22 cellular contexts compared by ENCODE assay signal in the genomic region with DNA sequence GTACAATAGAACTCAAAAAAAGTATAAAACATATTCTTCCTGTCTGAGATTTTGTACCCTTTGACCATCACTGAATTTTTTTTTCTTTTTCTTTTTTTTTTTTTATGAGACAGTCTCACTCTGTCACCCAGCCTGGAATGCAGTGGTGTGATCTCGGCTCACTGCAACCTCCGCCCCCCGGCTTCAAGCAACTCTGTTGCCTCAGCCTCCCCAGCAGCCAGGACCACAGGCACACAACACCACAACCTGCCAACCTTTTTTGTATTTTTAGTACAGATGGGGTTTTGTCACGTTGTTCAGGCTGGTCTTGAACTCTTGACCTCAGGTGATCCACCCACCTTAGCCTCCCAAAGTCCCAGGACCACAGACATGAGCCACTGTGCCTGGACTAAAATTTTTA.
"Had no signal": no experiment of that assay in that cellular context is flagged by ENCODE, and none has a peak within 500 bp of the region (broad histone marks: within the 10 kb centered on the region; RNA-seq: fewer than 3 reads in every experiment).

No MANE protein-coding gene starts in this region.

- H3K27ac Mint-ChIP-seq: activated CD8-positive, alpha-beta T cell treated with anti-CD3 and anti-CD28 coated beads for 36 hours; activated naive CD8-positive, alpha-beta T cell treated with anti-CD3 and anti-CD28 coated beads for 36 hours; brain; naive thymus-derived CD8-positive, alpha-beta T cell; progenitor cell of endocrine pancreas had no signal

- H3K27me3 Mint-ChIP-seq: activated CD8-positive, alpha-beta T cell treated with anti-CD3 and anti-CD28 coated beads for 36 hours; activated naive CD8-positive, alpha-beta T cell treated with anti-CD3 and anti-CD28 coated beads for 36 hours; brain; central memory CD8-positive, alpha-beta T cell; naive thymus-derived CD8-positive, alpha-beta T cell; progenitor cell of endocrine pancreas had no signal

- H3K4me3 Mint-ChIP-seq: activated CD8-positive, alpha-beta T cell treated with anti-CD3 and anti-CD28 coated beads for 36 hours; activated naive CD8-positive, alpha-beta T cell treated with anti-CD3 and anti-CD28 coated beads for 36 hours; brain; central memory CD8-positive, alpha-beta T cell; naive thymus-derived CD8-positive, alpha-beta T cell had no signal

- H3K9me3 ChIP-seq: gastrocnemius medialis, mucosa of descending colon, right atrium auricular region had no signal

- H3K9me3 Mint-ChIP-seq: activated CD8-positive, alpha-beta T cell treated with anti-CD3 and anti-CD28 coated beads for 36 hours; activated naive CD8-positive, alpha-beta T cell treated with anti-CD3 and anti-CD28 coated beads for 36 hours; brain; central memory CD8-positive, alpha-beta T cell; naive thymus-derived CD8-positive, alpha-beta T cell had no signal

- ATAC-seq: activated CD8-positive, alpha-beta T cell treated with anti-CD3 and anti-CD28 coated beads for 36 hours; gastrocnemius medialis; mucosa of descending colon; naive thymus-derived CD8-positive, alpha-beta T cell had no signal

- H3K4me3 ChIP-seq: gastrocnemius medialis, mucosa of descending colon, right atrium auricular region had no signal

- DNase-seq: activated CD4-positive, alpha-beta T cell treated with anti-CD3 and anti-CD28 coated beads for 4 hours; activated CD8-positive, alpha-beta T cell treated with anti-CD3 and anti-CD28 coated beads for 36 hours; activated gamma-delta T cell; activated naive CD8-positive, alpha-beta T cell treated with anti-CD3 and anti-CD28 coated beads for 36 hours; activated T-cell treated with anti-CD3 and anti-CD28 coated beads, Interleukin-2, amount 50 U/mL, for 48 hours; amygdala; cortex of kidney; effector memory CD4-positive, alpha-beta T cell; gastrocnemius medialis; islet precursor cell; mammary epithelial cell; mucosa of descending colon; naive thymus-derived CD8-positive, alpha-beta T cell; stimulated activated CD4-positive, alpha-beta T cell treated with anti-CD3 and anti-CD28 coated beads, Interleukin-15, amount 100 ng/mL, for 24 hours; stimulated activated CD4-positive, alpha-beta T cell treated with anti-CD3 and anti-CD28 coated beads, Interleukin-4, amount 100 ng/mL, for 24 hours; stimulated activated naive CD4-positive, alpha-beta T cell treated with Interleukin-2 at 50 U/mL for 16 hours; trophoblast cell; WERI-Rb-1 had no signal

- H3K36me3 ChIP-seq: right atrium auricular region, WERI-Rb-1 had no signal

- H3K27me3 ChIP-seq: gastrocnemius medialis, right atrium auricular region had no signal

- H3K27ac ChIP-seq: gastrocnemius medialis, right atrium auricular region, WERI-Rb-1 had no signal
